Comparison of ENCODE assay signal across 1 cellular context in genomic region chr14:37610945-37611523, GRCh38.
A peak's percentile ranks its signal among the peaks of the same experiment; 100 is the strongest.
TF ChIP-seq lines count a peak whose summit lies in the region.

No MANE protein-coding gene starts in this region.

TF ChIP-seq in HepG2, 621 proteins besides CTCF, POLR2A, EP300 and RAD21:
- TF ChIP-seq MTA1 (CRISPR knock-in tag; IDR thresholded peaks at IDR 0.05; ENCODE audit: borderline replicate concordance) = peak; percentile 67; the same call in 1 of the 2 replicates
- 0 out of 2 replicates have a peak, but pooled peaks have one; percentile 14 for TF ChIP-seq ZNF768 (CRISPR knock-in tag; IDR thresholded peaks at IDR 0.05)
- TF ChIP-seq DRAP1 (CRISPR knock-in tag; IDR thresholded peaks at IDR 0.05) = no peak
- TF ChIP-seq SALL2 (CRISPR knock-in tag; IDR thresholded peaks at IDR 0.05) = no peak
- TF ChIP-seq RBFOX2 (IDR thresholded peaks at IDR 0.05; ENCODE audit: low read depth, low read length) = 0 out of 2 replicates have a peak, but pooled peaks have one; percentile 31
- no peak for TF ChIP-seq NFRKB (IDR thresholded peaks at IDR 0.05)
- no peak for TF ChIP-seq PRDM10 (CRISPR knock-in tag; IDR thresholded peaks at IDR 0.05; ENCODE audit: low read depth)
- TF ChIP-seq SOX5 (CRISPR knock-in tag; IDR thresholded peaks at IDR 0.05; ENCODE audit: borderline replicate concordance) = no peak
- TF ChIP-seq ZBTB33 (CRISPR knock-in tag; IDR thresholded peaks at IDR 0.05) = peak; percentile 46
- peak; percentile 44; the same call in 1 of the 2 replicates for TF ChIP-seq POGZ (CRISPR knock-in tag; IDR thresholded peaks at IDR 0.05)
- no peak for TF ChIP-seq SIN3A (IDR thresholded peaks at IDR 0.05; ENCODE audit: borderline replicate concordance, low read depth, low read length)
- TF ChIP-seq AGO2 (optimal IDR thresholded peaks at IDR 0.05; ENCODE audit: low read depth, low read length) = peak; percentile 82
- TF ChIP-seq ZMYM2 (CRISPR knock-in tag; IDR thresholded peaks at IDR 0.05) = 0 out of 2 replicates have a peak, but pooled peaks have one; percentile 34
- TF ChIP-seq CENPX (CRISPR knock-in tag; IDR thresholded peaks at IDR 0.05) = no peak
- 0 out of 2 replicates have a peak, but pooled peaks have one; percentile 31 for TF ChIP-seq ZNF687 (CRISPR knock-in tag; IDR thresholded peaks at IDR 0.05)
- TF ChIP-seq HNRNPLL (IDR thresholded peaks at IDR 0.05; ENCODE audit: low read depth, low read length, poor library complexity, severe bottlenecking) = peak; percentile 12
